ENCODE assay signal across 1 cellular context in the genomic region with DNA sequence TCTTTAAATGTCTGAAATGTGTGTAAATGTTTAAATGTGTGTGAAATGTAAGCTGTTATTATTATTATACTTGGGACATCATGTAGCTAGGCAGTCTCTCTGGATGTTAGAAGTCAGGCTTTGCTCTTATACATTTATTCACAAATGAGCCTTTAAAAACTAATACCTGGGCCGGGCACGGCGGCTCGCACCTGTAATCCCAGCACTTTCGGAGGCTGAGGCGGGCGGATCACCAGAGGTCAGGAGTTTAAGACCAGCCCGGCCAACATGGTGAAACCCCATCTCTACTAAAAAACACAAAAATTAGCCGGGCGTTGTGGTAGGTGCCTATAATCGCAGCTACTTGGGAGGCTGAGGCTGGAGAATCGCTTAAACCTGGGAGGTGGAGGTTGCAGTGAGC.
TF ChIP-seq lines count a peak whose summit lies in the region.

No MANE protein-coding gene starts in this region.

TF ChIP-seq in GM23338, 12 proteins besides CTCF, POLR2A, EP300 and RAD21 (continued from another document):
- TF ChIP-seq ZNF462 (CRISPR knock-in tag; IDR thresholded peaks at IDR 0.05) (no peak), ZNF114 (CRISPR knock-in tag; IDR thresholded peaks at IDR 0.05) (no peak), POLR2AphosphoS5 (IDR thresholded peaks at IDR 0.05; ENCODE audit: low read depth) (no peak), CREB1 (CRISPR knock-in tag; IDR thresholded peaks at IDR 0.05; ENCODE audit: low read depth) (no peak), ZNF331 (CRISPR knock-in tag; IDR thresholded peaks at IDR 0.05; ENCODE audit: low read depth) (no peak)
- TF ChIP-seq, protein P1, sequence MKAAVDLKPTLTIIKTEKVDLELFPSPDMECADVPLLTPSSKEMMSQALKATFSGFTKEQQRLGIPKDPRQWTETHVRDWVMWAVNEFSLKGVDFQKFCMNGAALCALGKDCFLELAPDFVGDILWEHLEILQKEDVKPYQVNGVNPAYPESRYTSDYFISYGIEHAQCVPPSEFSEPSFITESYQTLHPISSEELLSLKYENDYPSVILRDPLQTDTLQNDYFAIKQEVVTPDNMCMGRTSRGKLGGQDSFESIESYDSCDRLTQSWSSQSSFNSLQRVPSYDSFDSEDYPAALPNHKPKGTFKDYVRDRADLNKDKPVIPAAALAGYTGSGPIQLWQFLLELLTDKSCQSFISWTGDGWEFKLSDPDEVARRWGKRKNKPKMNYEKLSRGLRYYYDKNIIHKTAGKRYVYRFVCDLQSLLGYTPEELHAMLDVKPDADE (IDR thresholded peaks at IDR 0.05): no peak
TF ChIP-seq in GM23338: peak in this region for 0.
